In genomic region chr20:15235799-15236198, GRCh38 we compare ENCODE assay signal across 19 cellular contexts.
"Had no signal": no experiment of that assay in that cellular context is flagged by ENCODE, and none has a peak within 500 bp of the region (broad histone marks: within the 10 kb centered on the region; RNA-seq: fewer than 3 reads in every experiment).

No MANE protein-coding gene starts in this region.

- H3K36me3 ChIP-seq: ascending aorta, breast epithelium, gastroesophageal sphincter, pancreas, stomach, upper lobe of left lung had no signal

- H3K4me1 ChIP-seq: ascending aorta, breast epithelium, gastroesophageal sphincter, pancreas, testis had no signal

- H3K36me3 Mint-ChIP-seq: mesothelial cell of epicardium had no signal

- H3K27me3 Mint-ChIP-seq: activated CD4-positive, alpha-beta T cell treated with anti-CD3 and anti-CD28 coated beads, Interleukin-2, amount 10 ng/mL, durations not matched to agents 24 days and 14 days; activated naive CD8-positive, alpha-beta T cell treated with anti-CD3 and anti-CD28 coated beads, Interleukin-2, amount 50 U/mL, for 24 hours; activated T-helper 17 cell treated with anti-CD3 and anti-CD28 coated beads, Interleukin-2, amount 50 U/mL, for 72 hours had no signal

- H3K4me1 Mint-ChIP-seq: activated CD4-positive, alpha-beta T cell treated with anti-CD3 and anti-CD28 coated beads, Interleukin-2, amount 10 ng/mL, durations not matched to agents 24 days and 14 days; activated naive CD8-positive, alpha-beta T cell treated with anti-CD3 and anti-CD28 coated beads, Interleukin-2, amount 50 U/mL, for 24 hours; activated T-helper 17 cell treated with anti-CD3 and anti-CD28 coated beads, Interleukin-2, amount 50 U/mL, for 72 hours had no signal

- DNase-seq: activated CD4-positive, alpha-beta T cell treated with anti-CD3 and anti-CD28 coated beads, Interleukin-2, amount 10 ng/mL, durations not matched to agents 24 days and 14 days; activated CD4-positive, CD25-positive, alpha-beta regulatory T cell; activated CD8-positive, alpha-beta memory T cell treated with anti-CD3 and anti-CD28 coated beads for 24 hours; activated naive CD4-positive, alpha-beta T cell treated with Interleukin-2 at 50 U/mL for 16 hours; activated naive CD8-positive, alpha-beta T cell treated with anti-CD3 and anti-CD28 coated beads, Interleukin-2, amount 50 U/mL, for 24 hours; dermis blood vessel endothelial cell; pancreas; stimulated activated CD4-positive, alpha-beta T cell treated with anti-CD3 and anti-CD28 coated beads, Interleukin-1b, Interleukin-23, amount 100 ng/mL, for 48 hours; stomach; testis; upper lobe of left lung had no signal

- H3K9me3 Mint-ChIP-seq: activated CD4-positive, alpha-beta T cell treated with anti-CD3 and anti-CD28 coated beads, Interleukin-2, amount 10 ng/mL, durations not matched to agents 24 days and 14 days had no signal

- H3K27ac ChIP-seq: ascending aorta, breast epithelium, epithelial cell of prostate, gastroesophageal sphincter, pancreas, stomach, testis, upper lobe of left lung had no signal

- H3K9me3 ChIP-seq: ascending aorta, breast epithelium, gastroesophageal sphincter, pancreas, stomach, testis, upper lobe of left lung had no signal

- H3K27ac Mint-ChIP-seq: activated CD4-positive, alpha-beta T cell treated with anti-CD3 and anti-CD28 coated beads, Interleukin-2, amount 10 ng/mL, durations not matched to agents 24 days and 14 days; activated naive CD8-positive, alpha-beta T cell treated with anti-CD3 and anti-CD28 coated beads, Interleukin-2, amount 50 U/mL, for 24 hours; activated T-helper 17 cell treated with anti-CD3 and anti-CD28 coated beads, Interleukin-2, amount 50 U/mL, for 72 hours; mesothelial cell of epicardium; T-helper 2 cell treated with Interferon-gamma antibody and Interleukin-4, amounts not matched to agents 5 μg/mL and 100 μg/mL, for 36 hours had no signal

- H3K4me3 Mint-ChIP-seq: activated CD4-positive, alpha-beta T cell treated with anti-CD3 and anti-CD28 coated beads, Interleukin-2, amount 10 ng/mL, durations not matched to agents 24 days and 14 days; activated naive CD8-positive, alpha-beta T cell treated with anti-CD3 and anti-CD28 coated beads, Interleukin-2, amount 50 U/mL, for 24 hours; activated T-helper 17 cell treated with anti-CD3 and anti-CD28 coated beads, Interleukin-2, amount 50 U/mL, for 72 hours; mesothelial cell of epicardium; T-helper 2 cell treated with Interferon-gamma antibody and Interleukin-4, amounts not matched to agents 5 μg/mL and 100 μg/mL, for 36 hours had no signal

- H3K4me3 ChIP-seq: ascending aorta, breast epithelium, gastroesophageal sphincter, lung, pancreas, stomach, testis, upper lobe of left lung had no signal

- H3K27me3 ChIP-seq: ascending aorta, breast epithelium, gastroesophageal sphincter, pancreas, stomach, testis, upper lobe of left lung had no signal

- ATAC-seq: activated naive CD8-positive, alpha-beta T cell treated with anti-CD3 and anti-CD28 coated beads, Interleukin-2, amount 50 U/mL, for 24 hours; activated T-helper 17 cell treated with anti-CD3 and anti-CD28 coated beads, Interleukin-2, amount 50 U/mL, for 72 hours; gastroesophageal sphincter had no signal
